8 cellular contexts compared by ENCODE assay signal in the genomic region with DNA sequence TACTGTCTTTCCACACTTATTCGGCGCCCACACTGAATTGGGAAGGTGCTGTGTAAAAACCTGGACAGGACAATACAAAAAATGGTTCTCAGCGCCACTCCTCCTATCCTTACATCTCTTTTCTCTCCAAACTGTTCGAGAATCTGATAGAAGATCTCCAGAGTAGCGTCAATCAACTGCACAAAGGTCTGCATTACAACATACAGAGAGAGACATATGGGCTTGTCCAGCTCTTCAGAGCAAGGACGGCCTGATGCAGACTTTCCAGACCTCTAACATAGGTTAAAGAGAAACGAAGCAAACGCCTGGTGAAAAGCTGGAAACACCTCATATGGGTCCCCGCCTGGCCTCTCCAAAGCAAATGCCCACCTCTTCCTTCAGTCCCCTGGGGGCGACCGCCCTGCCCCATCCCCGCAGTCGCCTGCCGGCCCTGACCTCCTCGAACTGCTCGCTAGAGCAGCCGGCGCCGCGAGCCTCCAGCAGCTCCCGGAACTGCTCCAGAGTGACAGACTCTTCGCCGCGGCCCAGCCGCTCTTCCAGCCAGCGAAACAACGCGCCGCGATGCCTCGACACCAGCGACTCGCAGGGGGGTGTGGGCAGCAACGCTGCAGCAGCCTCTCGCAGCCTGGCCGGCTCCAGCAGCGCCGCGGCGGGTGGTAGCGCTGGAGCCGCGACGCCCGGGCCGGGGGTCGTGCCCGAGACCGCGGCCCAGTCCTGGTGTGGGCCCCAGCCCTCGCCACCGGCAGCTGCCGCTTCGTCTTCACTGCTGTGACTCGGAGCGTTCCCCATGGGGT. TPM values are rescaled to one million over a fixed set of nuclear protein-coding genes. Genes with fewer than 3 reads are reported as not detected.
DNase-seq lines count a peak whose midpoint lies in the region; ATAC-seq and TF ChIP-seq lines count a peak whose summit lies in the region.

No MANE protein-coding gene starts in this region.

- H3K4me3 Mint-ChIP-seq in T-helper 1 cell treated with Interleukin-12 subunit alpha and Interleukin-12 subunit beta and Interleukin-4 antibody, amounts not matched to agents 30 μg/mL and 1 μg/mL, for 36 hours = peak overlapping the region; percentile 96

- H3K27ac Mint-ChIP-seq in T-helper 1 cell treated with Interleukin-12 subunit alpha and Interleukin-12 subunit beta and Interleukin-4 antibody, amounts not matched to agents 30 μg/mL and 1 μg/mL, for 36 hours = peak overlapping the region; percentile 75

- peaks cover 3% of the 10 kb centered on the region for H3K36me3 Mint-ChIP-seq in T-helper 1 cell treated with Interleukin-12 subunit alpha and Interleukin-12 subunit beta and Interleukin-4 antibody, amounts not matched to agents 30 μg/mL and 1 μg/mL, for 36 hours (ENCODE audit: low read depth)

- no peaks in the 10 kb centered on the region for H3K27me3 Mint-ChIP-seq in T-helper 1 cell treated with Interleukin-12 subunit alpha and Interleukin-12 subunit beta and Interleukin-4 antibody, amounts not matched to agents 30 μg/mL and 1 μg/mL, for 36 hours (ENCODE audit: low read depth)

- H3K9me3 Mint-ChIP-seq in T-helper 1 cell treated with Interleukin-12 subunit alpha and Interleukin-12 subunit beta and Interleukin-4 antibody, amounts not matched to agents 30 μg/mL and 1 μg/mL, for 36 hours = no peaks in the 10 kb centered on the region

- TF ChIP-seq CTCF in lower leg skin (IDR thresholded peaks at IDR 0.05) = no peak

- no peak for TF ChIP-seq POLR2A in lower leg skin (IDR thresholded peaks at IDR 0.05)

- DNase-seq in NCI-H748 (lab: John Stamatoyannopoulos, UW; ENCODE audit: unreplicated experiment) (peak; percentile 72), NCI-H748 treated with DMSO at 0.1 percent for 48 hours (lab: John Stamatoyannopoulos, UW) (no peak), cerebellum (ENCODE audit: low spot score) (peak; percentile 33), lower leg skin (ENCODE audit: low spot score in 2 of 2) (peak; percentile 25 to 88), GOT3 (lab: John Stamatoyannopoulos, UW) (no peak)
- DNase-seq in stimulated activated CD8-positive, alpha-beta memory T cell treated with anti-CD3 and anti-CD28 coated beads, Interleukin-2, amount 100 ng/mL, for 1 hour (ENCODE audit: low read depth in 2 of 2) = peak; percentile 2 to 4

- WGBS in lower leg skin, 2 donors = 2 to 6% methylated on average over 14 to 48 of the region's 56 CpGs

- peaks cover 35% of the 10 kb centered on the region for H3K4me1 Mint-ChIP-seq in T-helper 1 cell treated with Interleukin-12 subunit alpha and Interleukin-12 subunit beta and Interleukin-4 antibody, amounts not matched to agents 30 μg/mL and 1 μg/mL, for 36 hours (ENCODE audit: low read depth)

- peak; percentile 14 for ATAC-seq in HG03025 (IDR thresholded peaks at IDR 0.05; ENCODE audit: low FRiP score, unreplicated experiment)

- intact Hi-C loops in lower leg skin (cut with DNase I; ENCODE audit: low total_unique reads) = no loop called here

- H3K4me3 ChIP-seq in lower leg skin (ENCODE audit: low read depth, poor library complexity, severe bottlenecking) = peak overlapping the region; percentile 100

RNA-seq across cellular contexts. Expression of a gene that starts 0.5 kb away (rescaled TPM):
- total RNA-seq in cerebellum = 60.2 TPM
- 10 to 100 TPM; 39.1 to 67.4 (median 53.9) TPM for total RNA-seq in lower leg skin

RNA-seq across cellular contexts. Expression of a gene that starts 0.7 kb away (rescaled TPM):
- total RNA-seq in cerebellum (20.0 TPM), lower leg skin (10 to 100 TPM; 23.9 to 41.9 (median 33.0) TPM)

Comparison
In these comparisons a context has a peak if more than half of its experiments do, and no peak if none do; other contexts are left out.
1. DNase-seq: peak in NCI-H748 (single experiment), cerebellum (single experiment), lower leg skin (2 of 2) and stimulated activated CD8-positive, alpha-beta memory T cell treated with anti-CD3 and anti-CD28 coated beads, Interleukin-2, amount 100 ng/mL, for 1 hour (2 of 2); none in NCI-H748 treated with DMSO at 0.1 percent for 48 hours (single experiment) and GOT3 (single experiment).